9 cellular contexts compared by ENCODE assay signal in the genomic region with DNA sequence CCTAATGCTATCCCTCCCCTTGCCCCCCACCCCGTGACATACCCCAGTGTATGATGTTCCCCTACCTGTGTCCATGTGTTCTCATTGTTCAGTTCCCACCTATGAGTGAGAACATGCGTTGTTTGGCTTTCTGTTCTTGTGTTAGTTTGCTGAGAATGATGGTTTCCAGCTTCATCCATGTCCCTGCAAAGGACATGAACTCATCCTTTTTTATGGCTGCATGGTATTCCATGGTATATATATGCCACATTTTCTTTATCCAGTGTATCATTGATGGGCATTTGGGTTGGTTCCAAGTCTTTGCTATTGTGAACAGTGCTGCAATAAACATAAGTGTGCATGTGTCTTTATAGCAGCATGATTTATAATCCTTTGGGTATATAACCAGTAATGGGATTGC. TPM values are rescaled to one million over a fixed set of nuclear protein-coding genes. Genes with fewer than 3 reads are reported as not detected.
A peak's percentile ranks its signal among the peaks of the same experiment; 100 is the strongest.
DNase-seq lines count a peak whose midpoint lies in the region; ATAC-seq and TF ChIP-seq lines count a peak whose summit lies in the region.
"Not testable (repeated sequence)": the region's sequence is repeated elsewhere in the genome, so short reads cannot be mapped to it uniquely, and the experiment has no call there.
"Had no signal": no experiment of that assay in that cellular context is flagged by ENCODE, and none has a peak within 500 bp of the region (broad histone marks: within the 10 kb centered on the region; RNA-seq: fewer than 3 reads in every experiment).

No MANE protein-coding gene starts in this region.

- H3K4me3 Mint-ChIP-seq in T-cell (peak overlapping the region; percentile 23 to 68 (median 49)), natural killer cell (peak overlapping the region; percentile 58)
- H3K4me3 Mint-ChIP-seq in activated CD4-positive, alpha-beta T cell treated with anti-CD3 and anti-CD28 coated beads, Interleukin-2, amount 10 ng/mL, durations not matched to agents 7 days and 5 days = not testable (repeated sequence)
- peak overlapping the region; percentile 52 for H3K4me3 Mint-ChIP-seq in activated T-cell treated with anti-CD3 and anti-CD28 coated beads, Interleukin-2, amount 50 U/mL, for 4 hours
- peak overlapping the region; percentile 56 for H3K4me3 Mint-ChIP-seq in activated naive CD4-positive, alpha-beta T cell treated with anti-CD3 and anti-CD28 coated beads, Interleukin-2, amount 50 U/mL, for 24 hours
- H3K4me3 Mint-ChIP-seq in central memory CD8-positive, alpha-beta T cell = peak overlapping the region; percentile 57

- not testable (repeated sequence) for ATAC-seq in T-cell (replicated peaks in 1 of 4); activated T-cell treated with anti-CD3 and anti-CD28 coated beads, Interleukin-2, amount 50 U/mL, for 4 hours; central memory CD8-positive, alpha-beta T cell (replicated peaks; ENCODE audit: extremely low read depth, poor library complexity, severe bottlenecking); natural killer cell

- intact Hi-C loops in natural killer cell (cut with micrococcal nuclease) = loop anchor here (1.0 kb wide), 1 partner anchor 17 kb away; no protein-coding TSS in a partner anchor

- DNase-seq in T-cell; activated CD4-positive, alpha-beta T cell treated with anti-CD3 and anti-CD28 coated beads, Interleukin-2, amount 10 ng/mL, durations not matched to agents 7 days and 5 days; activated T-cell treated with anti-CD3 and anti-CD28 coated beads, Interleukin-2, amount 50 U/mL, for 4 hours; central memory CD8-positive, alpha-beta T cell (ENCODE audit: low spot score in 2 of 2); natural killer cell: not testable (repeated sequence)

- not testable (repeated sequence) for H3K9me2 ChIP-seq in DOHH2 (replicated peaks; ENCODE audit: control insufficient read depth, low read length)

- H3K79me2 ChIP-seq in DOHH2 (ENCODE audit: control insufficient read depth, low read length) = peaks cover 32% of the 10 kb centered on the region

- H3K4me1 ChIP-seq in DOHH2 (ENCODE audit: control insufficient read depth, low read length) = peaks cover 48% of the 10 kb centered on the region

- not testable (repeated sequence) for H3K27me3 ChIP-seq in DOHH2 (ENCODE audit: control insufficient read depth, low read length)

- peak overlapping the region; percentile 94 for H3K27ac ChIP-seq in DOHH2 (ENCODE audit: low read depth, low read length)

- peaks cover 42% of the 10 kb centered on the region for H3F3A ChIP-seq in DOHH2 (ENCODE audit: control insufficient read depth, insufficient read depth)

- not testable (repeated sequence) for TF ChIP-seq CTCF in DOHH2 (IDR thresholded peaks at IDR 0.05; ENCODE audit: low read depth, low read length, poor library complexity, severe bottlenecking); natural killer cell (IDR thresholded peaks at IDR 0.05)

- peaks cover 22% of the 10 kb centered on the region for H3K36me3 ChIP-seq in DOHH2 (ENCODE audit: control insufficient read depth, low read length)

- not testable (repeated sequence) for H3K4me3 ChIP-seq in DOHH2 (ENCODE audit: low read length)

- not testable (repeated sequence) for H3K4me2 ChIP-seq in DOHH2 (ENCODE audit: low read length)

- not testable (repeated sequence) for H4K20me1 ChIP-seq in DOHH2 (ENCODE audit: control insufficient read depth, insufficient read depth, low read depth, low read length)

- H3K9me3 ChIP-seq in DOHH2 (ENCODE audit: control insufficient read depth, insufficient read depth, low read length) = not testable (repeated sequence)

- POLR2A ChIA-PET in T-cell (lab: Charles Lee) = interaction anchor here in 1 of 2 donors (1.0 kb wide), 1 partner anchor 11 kb away, joined by 4 read pairs; no protein-coding TSS in a partner anchor
- POLR2A ChIA-PET in activated CD4-positive, alpha-beta T cell treated with anti-CD3 and anti-CD28 coated beads, Interleukin-2, amount 10 ng/mL, durations not matched to agents 7 days and 5 days (lab: Charles Lee) = interaction anchor here (0.6 kb wide), 1 partner anchor 337 kb away, joined by 3 read pairs; no protein-coding TSS in a partner anchor

- H3K36me3 Mint-ChIP-seq in T-cell = peaks cover 22% of the 10 kb centered on the region
- peaks cover 44% of the 10 kb centered on the region for H3K36me3 Mint-ChIP-seq in activated CD4-positive, alpha-beta T cell treated with anti-CD3 and anti-CD28 coated beads, Interleukin-2, amount 10 ng/mL, durations not matched to agents 7 days and 5 days (ENCODE audit: low read depth)
- peaks cover 18% of the 10 kb centered on the region for H3K36me3 Mint-ChIP-seq in activated T-cell treated with anti-CD3 and anti-CD28 coated beads, Interleukin-2, amount 50 U/mL, for 4 hours (ENCODE audit: insufficient read depth)
- H3K36me3 Mint-ChIP-seq in activated naive CD4-positive, alpha-beta T cell treated with anti-CD3 and anti-CD28 coated beads, Interleukin-2, amount 50 U/mL, for 24 hours = peaks cover 29% of the 10 kb centered on the region
- H3K36me3 Mint-ChIP-seq in central memory CD8-positive, alpha-beta T cell (ENCODE audit: insufficient read depth) = peaks cover 15% of the 10 kb centered on the region
- H3K36me3 Mint-ChIP-seq in natural killer cell = not testable (repeated sequence)

- peaks cover 14 to 33% (median 16%) of the 10 kb centered on the region in 3 donors for H3K9me3 Mint-ChIP-seq in T-cell
- peaks cover 30% of the 10 kb centered on the region for H3K9me3 Mint-ChIP-seq in activated CD4-positive, alpha-beta T cell treated with anti-CD3 and anti-CD28 coated beads, Interleukin-2, amount 10 ng/mL, durations not matched to agents 7 days and 5 days
- H3K9me3 Mint-ChIP-seq in activated T-cell treated with anti-CD3 and anti-CD28 coated beads, Interleukin-2, amount 50 U/mL, for 4 hours = peaks cover 33% of the 10 kb centered on the region
- H3K9me3 Mint-ChIP-seq in activated naive CD4-positive, alpha-beta T cell treated with anti-CD3 and anti-CD28 coated beads, Interleukin-2, amount 50 U/mL, for 24 hours; natural killer cell: not testable (repeated sequence)
- peaks cover 14% of the 10 kb centered on the region for H3K9me3 Mint-ChIP-seq in central memory CD8-positive, alpha-beta T cell

- CTCF ChIA-PET in T-cell (lab: Charles Lee) = interaction anchor here in 1 of 2 donors (0.6 to 1.2 kb wide), 6 partner anchors 14 to 82 kb away, joined by 3 to 6 read pairs (median 3); no protein-coding TSS in a partner anchor
- CTCF ChIA-PET in activated CD4-positive, alpha-beta T cell treated with anti-CD3 and anti-CD28 coated beads, Interleukin-2, amount 10 ng/mL, durations not matched to agents 7 days and 5 days (lab: Charles Lee) = interaction anchor here (1.1 kb wide), 2 partner anchors 57 to 83 kb away, joined by 3 to 6 read pairs; no protein-coding TSS in a partner anchor

- H3K27me3 Mint-ChIP-seq in T-cell; activated CD4-positive, alpha-beta T cell treated with anti-CD3 and anti-CD28 coated beads, Interleukin-2, amount 10 ng/mL, durations not matched to agents 7 days and 5 days; activated T-cell treated with anti-CD3 and anti-CD28 coated beads, Interleukin-2, amount 50 U/mL, for 4 hours (ENCODE audit: low read depth); activated naive CD4-positive, alpha-beta T cell treated with anti-CD3 and anti-CD28 coated beads, Interleukin-2, amount 50 U/mL, for 24 hours; central memory CD8-positive, alpha-beta T cell; natural killer cell (ENCODE audit: low read depth in 2 of 2): not testable (repeated sequence)

- H3K4me1 Mint-ChIP-seq in T-cell (peaks cover 56 to 73% (median 60%) of the 10 kb centered on the region in 3 donors), natural killer cell (peaks cover 44 to 59% of the 10 kb centered on the region in 2 donors)
- H3K4me1 Mint-ChIP-seq in activated CD4-positive, alpha-beta T cell treated with anti-CD3 and anti-CD28 coated beads, Interleukin-2, amount 10 ng/mL, durations not matched to agents 7 days and 5 days = peaks cover 59% of the 10 kb centered on the region
- H3K4me1 Mint-ChIP-seq in activated T-cell treated with anti-CD3 and anti-CD28 coated beads, Interleukin-2, amount 50 U/mL, for 4 hours (ENCODE audit: low read depth) = peaks cover 60% of the 10 kb centered on the region
- peaks cover 68% of the 10 kb centered on the region for H3K4me1 Mint-ChIP-seq in activated naive CD4-positive, alpha-beta T cell treated with anti-CD3 and anti-CD28 coated beads, Interleukin-2, amount 50 U/mL, for 24 hours
- peaks cover 73% of the 10 kb centered on the region for H3K4me1 Mint-ChIP-seq in central memory CD8-positive, alpha-beta T cell

- H3K27ac Mint-ChIP-seq in T-cell (peak overlapping the region; percentile 92), natural killer cell (peak overlapping the region; percentile 93 to 96)
- H3K27ac Mint-ChIP-seq in activated CD4-positive, alpha-beta T cell treated with anti-CD3 and anti-CD28 coated beads, Interleukin-2, amount 10 ng/mL, durations not matched to agents 7 days and 5 days = peak overlapping the region; percentile 37
- H3K27ac Mint-ChIP-seq in activated naive CD4-positive, alpha-beta T cell treated with anti-CD3 and anti-CD28 coated beads, Interleukin-2, amount 50 U/mL, for 24 hours = peak overlapping the region; percentile 78
- H3K27ac Mint-ChIP-seq in central memory CD8-positive, alpha-beta T cell (ENCODE audit: low read depth) = peak overlapping the region; percentile 83

RNA-seq across cellular contexts. Expression of a gene that starts 0.7 kb away (rescaled TPM):
- total RNA-seq in T-cell (10 to 100 TPM; 39.9 to 53.0 (median 47.3) TPM), natural killer cell (10 to 100 TPM; 66.7 to 88.2 (median 68.1) TPM)
- 10 to 100 TPM; 25.1 to 33.7 TPM for total RNA-seq in activated CD4-positive, alpha-beta T cell treated with anti-CD3 and anti-CD28 coated beads, Interleukin-2, amount 10 ng/mL, durations not matched to agents 7 days and 5 days
- 10 to 100 TPM; 19.4 to 26.6 (median 19.6) TPM for total RNA-seq in activated T-cell treated with anti-CD3 and anti-CD28 coated beads, Interleukin-2, amount 50 U/mL, for 4 hours
- total RNA-seq: HepG2, HT-29 had no signal

RNA-seq across cellular contexts. Expression of a gene that starts 55.5 kb away (rescaled TPM):
- total RNA-seq in T-cell (10 to 100 TPM; 47.5 to 97.4 (median 51.8) TPM), natural killer cell (10 to 100 TPM; 11.1 to 56.7 (median 12.9) TPM)
- 10 to 100 TPM; 14.7 to 16.2 TPM for total RNA-seq in activated CD4-positive, alpha-beta T cell treated with anti-CD3 and anti-CD28 coated beads, Interleukin-2, amount 10 ng/mL, durations not matched to agents 7 days and 5 days
- 10 to 100 TPM in 1 of 3 donors, 1 to 10 TPM in 2; 7.0 to 14.7 (median 7.7) TPM for total RNA-seq in activated T-cell treated with anti-CD3 and anti-CD28 coated beads, Interleukin-2, amount 50 U/mL, for 4 hours
- total RNA-seq: HepG2, HT-29 had no signal

Comparison
In these comparisons a context has a peak if more than half of its experiments do, and no peak if none do; other contexts are left out.
1. H3K27ac Mint-ChIP-seq: peak in every context shown above with its lines; median percentile 94 in natural killer cell; 92 in T-cell; 83 in central memory CD8-positive, alpha-beta T cell; 78 in activated naive CD4-positive, alpha-beta T cell treated with anti-CD3 and anti-CD28 coated beads, Interleukin-2, amount 50 U/mL, for 24 hours; 37 in activated CD4-positive, alpha-beta T cell treated with anti-CD3 and anti-CD28 coated beads, Interleukin-2, amount 10 ng/mL, durations not matched to agents 7 days and 5 days.